In the genomic region with DNA sequence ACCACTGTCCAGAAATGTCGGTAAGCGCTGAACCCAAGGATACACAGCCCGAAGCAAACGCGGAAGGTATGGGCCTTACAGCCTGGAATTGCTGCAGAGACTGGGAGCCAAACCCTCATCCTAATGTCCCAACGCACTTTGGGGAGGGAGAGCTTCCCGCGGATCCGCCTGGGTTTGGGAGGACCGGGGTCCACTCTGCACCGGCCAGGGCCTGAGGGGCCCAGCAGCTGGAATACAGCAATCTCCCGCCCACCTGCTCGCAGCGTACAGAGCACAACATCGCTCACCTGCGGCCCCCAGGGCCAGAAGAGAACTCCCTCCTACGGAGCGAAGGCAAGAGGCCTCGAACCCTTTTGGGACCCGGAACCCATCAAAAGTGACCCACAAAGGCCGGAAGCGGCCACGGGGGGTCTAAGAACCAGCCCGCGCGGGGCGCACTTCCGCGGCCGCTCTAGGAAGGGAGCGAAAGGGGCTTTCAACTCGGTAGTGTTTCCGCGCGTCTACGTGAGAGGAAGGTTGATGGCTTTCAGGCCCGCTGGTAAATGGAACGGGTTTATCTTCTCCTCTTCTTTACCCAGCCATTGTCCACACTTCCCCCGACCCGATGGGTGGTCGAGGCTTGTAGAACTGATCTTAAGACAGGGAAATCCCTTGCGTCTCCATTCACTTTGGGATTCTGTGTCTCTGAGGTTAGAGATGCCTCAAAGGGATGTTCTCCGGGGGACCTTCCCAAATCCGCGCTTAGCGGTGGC, we compare ENCODE assay signal across 8 cellular contexts. TPM values are rescaled to one million over a fixed set of nuclear protein-coding genes. Genes with fewer than 3 reads are reported as not detected.
A peak's percentile ranks its signal among the peaks of the same experiment; 100 is the strongest.
DNase-seq lines count a peak whose midpoint lies in the region; ATAC-seq and TF ChIP-seq lines count a peak whose summit lies in the region.

A gene (minus strand): TSS at position 378 of the 752 bp plus-strand sequence. CDS start 1,342 bp downstream, outside the sequence.

- H3K9me2 ChIP-seq in SK-N-SH, result no peaks in the 10 kb centered on the region

- ATAC-seq in GM21737 (IDR thresholded peaks at IDR 0.05; ENCODE audit: unreplicated experiment) (peak; percentile 92), heart left ventricle (peak; percentile 94 to 99 (median 98))

- H3K4me2 ChIP-seq in SK-N-SH, result peak within 1 kb of the TSS; percentile 92

- intact Hi-C loops in heart left ventricle (cut with DNase I), result no loop called here

- H3K36me3 ChIP-seq in MG63 (no peaks in the 10 kb centered on the region), SK-N-SH (replicated peaks in 1 of 2; ENCODE audit: control insufficient read depth in 1 of 2, insufficient read depth in 2 of 2, low read length in 1 of 2) (peaks cover 11 to 22% of the 10 kb centered on the region in 2 experiments), heart left ventricle (peaks cover 0 to 33% (median 15%) of the 10 kb centered on the region in 9 donors), tibial nerve (peaks cover 0 to 32% (median 0%) of the 10 kb centered on the region in 3 donors)

- H4K20me1 ChIP-seq in SK-N-SH (ENCODE audit: insufficient read depth), result no peaks in the 10 kb centered on the region; the same call in 1 of the 2 replicates

- no peak for TF ChIP-seq RAD21 in SK-N-SH (IDR thresholded peaks at IDR 0.05; ENCODE audit: low read length)

- H3K4me3 ChIP-seq in MG63 (peak within 1 kb of the TSS; percentile 56), SK-N-SH (ENCODE audit: low read depth in 2 of 2, low read length in 1 of 2) (peak within 1 kb of the TSS; percentile 83 to 98), heart left ventricle (peak within 1 kb of the TSS; percentile 40 to 89 (median 74)), tibial nerve (peak within 1 kb of the TSS; percentile 49 to 97 (median 78))

- H3K9me3 ChIP-seq in MG63, result no peaks in the 10 kb centered on the region
- no peaks in the 10 kb centered on the region for H3K9me3 ChIP-seq in SK-N-SH
- no peaks in the 10 kb centered on the region for H3K9me3 ChIP-seq in heart left ventricle
- no peaks in the 10 kb centered on the region for H3K9me3 ChIP-seq in tibial nerve

- H3K4me1 ChIP-seq in SK-N-SH (ENCODE audit: control insufficient read depth in 1 of 2, insufficient read depth in 2 of 2, low read depth in 1 of 2, low read length in 1 of 2), result peaks cover 11 to 13% of the 10 kb centered on the region in 2 experiments; a peak in 3 of 4 replicates
- H3K4me1 ChIP-seq in heart left ventricle, result peaks cover 0 to 24% (median 8%) of the 10 kb centered on the region in 12 donors
- peaks cover 0 to 30% (median 6%) of the 10 kb centered on the region in 4 donors for H3K4me1 ChIP-seq in tibial nerve

- 0 out of 4 replicates have a peak, but pooled peaks of 1 of the 2 experiments have one; percentile 17 for TF ChIP-seq EP300 in SK-N-SH (IDR thresholded peaks at IDR 0.05; ENCODE audit: borderline replicate concordance in 1 of 2, low read depth in 1 of 2, low read length in 1 of 2)
- TF ChIP-seq EP300 in tibial nerve (IDR thresholded peaks at IDR 0.05), result peak in 1 of 2 donors; percentile 67

- 1% methylated on average over 17 of the region's 46 CpGs for WGBS in SK-N-SH (ENCODE audit: low lambda C conversion rate)
- 1 to 2% (median 2%) methylated on average over 26 to 46 of the region's 46 CpGs for WGBS in heart left ventricle, 4 donors
- 1% methylated on average over 23 to 38 of the region's 46 CpGs for WGBS in tibial nerve, 2 donors

- H3K27me3 ChIP-seq in MG63, result no peaks in the 10 kb centered on the region
- no peaks in the 10 kb centered on the region for H3K27me3 ChIP-seq in SK-N-SH (ENCODE audit: insufficient read depth)
- H3K27me3 ChIP-seq in heart left ventricle, result peaks cover 0 to 3% (median 0%) of the 10 kb centered on the region in 9 donors
- H3K27me3 ChIP-seq in tibial nerve, result peaks cover 0 to 3% of the 10 kb centered on the region in 2 donors

- H2AFZ ChIP-seq in SK-N-SH (ENCODE audit: low read depth), result peak within 1 kb of the TSS; percentile 100

- POLR2A ChIA-PET in SK-N-SH (lab: Yijun Ruan, JAX), result interaction anchor here (0.5 to 1.5 kb wide), 5 partner anchors 44 to 295 kb away, joined by 3 to 6 read pairs (median 3); a partner anchor contains a TSS

- peaks cover 48% of the 10 kb centered on the region for H3K79me2 ChIP-seq in SK-N-SH (ENCODE audit: insufficient read depth)

- CTCF ChIA-PET in SK-N-SH (lab: Yijun Ruan, JAX), result interaction anchor here (0.6 to 2.5 kb wide), 7 partner anchors 16 to 158 kb away, joined by 3 to 6 read pairs (median 3); a partner anchor contains a TSS

- TF ChIP-seq POLR2A in heart left ventricle (IDR thresholded peaks at IDR 0.05) (no peak), tibial nerve (IDR thresholded peaks at IDR 0.05) (no peak)

- peak within 1 kb of the TSS; percentile 65 to 96 for H3K27ac ChIP-seq in SK-N-SH (ENCODE audit: low read depth in 2 of 2, low read length in 1 of 2)
- peak within 1 kb of the TSS in 7 of 12 donors; percentile 7 to 75 (median 53) for H3K27ac ChIP-seq in heart left ventricle
- peak within 1 kb of the TSS in 3 of 4 donors; percentile 51 to 71 (median 70) for H3K27ac ChIP-seq in tibial nerve

- peak within 1 kb of the TSS; percentile 88 for H3K9ac ChIP-seq in SK-N-SH

- TF ChIP-seq CTCF in SK-N-SH (IDR thresholded peaks at IDR 0.05), result peak; percentile 72
- TF ChIP-seq CTCF in heart left ventricle (IDR thresholded peaks at IDR 0.05), result peak; percentile 19 to 79 (median 45)
- TF ChIP-seq CTCF in tibial nerve (IDR thresholded peaks at IDR 0.05), result peak; percentile 40 to 63 (median 49)

- DNase-seq in Daoy (ENCODE audit: low read depth) (peak; percentile 93), MG63 (peak; percentile 57), SK-N-SH (peak; percentile 85), heart left ventricle (peak; percentile 77 to 89 (median 85)), pons (ENCODE audit: low spot score) (peak; percentile 81), tibial nerve (ENCODE audit: low spot score in 2 of 2) (peak; percentile 42 to 52)
- DNase-seq in activated naive CD8-positive, alpha-beta T cell treated with anti-CD3 and anti-CD28 coated beads, Interleukin-2, amount 50 U/mL, for 16 hours (ENCODE audit: low read depth, low spot score), result peak; percentile 68

- H3F3A ChIP-seq in SK-N-SH (replicated peaks; ENCODE audit: insufficient read depth), result peaks cover 12% of the 10 kb centered on the region

TF ChIP-seq in SK-N-SH, 30 proteins besides CTCF, POLR2A, EP300 and RAD21 (continues in another document):
- TF ChIP-seq, protein P1, sequence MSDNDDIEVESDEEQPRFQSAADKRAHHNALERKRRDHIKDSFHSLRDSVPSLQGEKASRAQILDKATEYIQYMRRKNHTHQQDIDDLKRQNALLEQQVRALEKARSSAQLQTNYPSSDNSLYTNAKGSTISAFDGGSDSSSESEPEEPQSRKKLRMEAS (IDR thresholded peaks at IDR 0.05; ENCODE audit: low read depth), result peak; percentile 86
- TF ChIP-seq TAF1 (IDR thresholded peaks at IDR 0.05; ENCODE audit: borderline replicate concordance, low read depth, low read length), result peak; percentile 96
- no peak for TF ChIP-seq MEF2A (IDR thresholded peaks at IDR 0.05; ENCODE audit: borderline replicate concordance, low read depth)
- peak; percentile 75; the same call in 1 of the 2 replicates for TF ChIP-seq YY1 (IDR thresholded peaks at IDR 0.05; ENCODE audit: low read depth)
- peak; percentile 24; the same call in 1 of the 2 replicates for TF ChIP-seq TCF12 (IDR thresholded peaks at IDR 0.05)
- TF ChIP-seq, protein P2, sequence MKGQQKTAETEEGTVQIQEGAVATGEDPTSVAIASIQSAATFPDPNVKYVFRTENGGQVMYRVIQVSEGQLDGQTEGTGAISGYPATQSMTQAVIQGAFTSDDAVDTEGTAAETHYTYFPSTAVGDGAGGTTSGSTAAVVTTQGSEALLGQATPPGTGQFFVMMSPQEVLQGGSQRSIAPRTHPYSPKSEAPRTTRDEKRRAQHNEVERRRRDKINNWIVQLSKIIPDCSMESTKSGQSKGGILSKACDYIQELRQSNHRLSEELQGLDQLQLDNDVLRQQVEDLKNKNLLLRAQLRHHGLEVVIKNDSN (IDR thresholded peaks at IDR 0.05; ENCODE audit: borderline replicate concordance, low read depth), result peak; percentile 29; the same call in 1 of the 2 replicates
- TF ChIP-seq, protein P3, sequence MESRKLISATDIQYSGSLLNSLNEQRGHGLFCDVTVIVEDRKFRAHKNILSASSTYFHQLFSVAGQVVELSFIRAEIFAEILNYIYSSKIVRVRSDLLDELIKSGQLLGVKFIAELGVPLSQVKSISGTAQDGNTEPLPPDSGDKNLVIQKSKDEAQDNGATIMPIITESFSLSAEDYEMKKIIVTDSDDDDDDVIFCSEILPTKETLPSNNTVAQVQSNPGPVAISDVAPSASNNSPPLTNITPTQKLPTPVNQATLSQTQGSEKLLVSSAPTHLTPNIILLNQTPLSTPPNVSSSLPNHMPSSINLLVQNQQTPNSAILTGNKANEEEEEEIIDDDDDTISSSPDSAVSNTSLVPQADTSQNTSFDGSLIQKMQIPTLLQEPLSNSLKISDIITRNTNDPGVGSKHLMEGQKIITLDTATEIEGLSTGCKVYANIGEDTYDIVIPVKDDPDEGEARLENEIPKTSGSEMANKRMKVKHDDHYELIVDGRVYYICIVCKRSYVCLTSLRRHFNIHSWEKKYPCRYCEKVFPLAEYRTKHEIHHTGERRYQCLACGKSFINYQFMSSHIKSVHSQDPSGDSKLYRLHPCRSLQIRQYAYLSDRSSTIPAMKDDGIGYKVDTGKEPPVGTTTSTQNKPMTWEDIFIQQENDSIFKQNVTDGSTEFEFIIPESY (IDR thresholded peaks at IDR 0.05; ENCODE audit: borderline replicate concordance, low read depth), result 0 out of 2 replicates have a peak, but pooled peaks have one; percentile 32

RNA-seq across cellular contexts. Expression of the gene that starts here (rescaled TPM):
- 8.1 and 8.5 TPM in 2 replicates for total RNA-seq in Daoy (2014; rRNA removed; shearing (Covaris generic))
- total RNA-seq in MG63 (2014; rRNA removed; shearing (Covaris generic); ENCODE audit: low replicate concordance), result 0.64 and 0.95 TPM in 2 replicates
- polyA plus RNA-seq in SK-N-SH (2012; rRNA removed) (1.6 and 2.5 TPM in 2 replicates), heart left ventricle (1 to 10 TPM in 1 of 2 donors, under 1 TPM in 1; 0.99 to 2.2 TPM)
- polyA plus RNA-seq in SK-N-SH (2012; cell fraction: cytosol; rRNA removed), result 2.2 and 2.4 TPM in 2 replicates
- polyA plus RNA-seq in SK-N-SH (2012; cell fraction: nucleus; rRNA removed), result 2.0 and 3.0 TPM in 2 replicates
- total RNA-seq in heart left ventricle (1 to 10 TPM; 2.1 to 4.0 (median 2.9) TPM), tibial nerve (1 to 10 TPM; 4.7 to 7.8 (median 7.2) TPM)

Comparison
In these comparisons a context has a peak if more than half of its experiments do, and no peak if none do; other contexts are left out.
1. Peak in every context shown above with its lines: DNase-seq, ATAC-seq, H3K4me3 ChIP-seq and H3K27ac ChIP-seq.
2. Peak in DNase-seq and H3K4me3 ChIP-seq in MG63; RNA of the gene not detected or under 1 TPM.